ENCODE assay signal across 8 cellular contexts in the genomic region with DNA sequence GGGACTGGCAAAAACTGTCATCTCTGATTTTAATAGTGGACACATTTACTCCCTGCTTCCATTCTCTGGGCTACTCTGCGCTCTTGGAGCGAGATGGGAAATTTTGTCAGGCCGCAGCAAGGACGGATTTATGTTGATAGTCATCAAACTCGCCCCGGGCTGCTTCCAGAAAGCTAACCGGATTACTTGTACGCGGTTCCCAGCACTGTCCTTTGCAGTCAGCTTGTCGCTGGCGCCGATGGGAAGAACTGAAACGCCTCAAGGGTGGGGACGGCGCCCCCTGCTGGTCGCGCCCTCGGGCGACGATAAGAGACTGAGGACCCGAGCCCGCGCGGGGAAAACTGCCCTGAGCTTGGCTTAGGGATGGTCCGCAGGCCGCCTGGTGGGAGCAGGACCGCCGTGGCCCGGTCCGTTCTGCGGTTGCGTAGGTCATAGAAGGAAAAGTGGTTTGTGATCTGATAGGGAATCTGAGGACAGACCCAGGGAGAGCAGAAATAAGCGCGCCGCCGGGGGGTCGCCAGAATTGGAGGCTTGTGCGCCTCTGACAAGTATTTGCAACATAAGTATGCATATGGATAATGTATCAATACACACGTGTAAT. TPM values are rescaled to one million over a fixed set of nuclear protein-coding genes. Genes with fewer than 3 reads are reported as not detected.
DNase-seq lines count a peak whose midpoint lies in the region; TF ChIP-seq lines count a peak whose summit lies in the region.

No MANE protein-coding gene starts in this region.

- peak overlapping the region; percentile 94; the same call in 1 of the 2 replicates for H3K9ac ChIP-seq in ES-I3 (ENCODE audit: low read depth, low read length)

- H3K4me3 ChIP-seq in HAP-1 (peak overlapping the region; percentile 94), suprapubic skin (peak overlapping the region; percentile 93)

- peaks cover 3% of the 10 kb centered on the region; the same call in 1 of the 2 replicates for H3K27me3 ChIP-seq in HAP-1 (ENCODE audit: low read depth)
- peaks cover 33% of the 10 kb centered on the region for H3K27me3 ChIP-seq in suprapubic skin

- H3K36me3 ChIP-seq in ES-I3 (ENCODE audit: insufficient read depth, low read length) (no peaks in the 10 kb centered on the region), HAP-1 (replicated peaks) (peaks cover 25% of the 10 kb centered on the region), suprapubic skin (peaks cover 18% of the 10 kb centered on the region)

- in situ Hi-C loops in HAP-1 (cut with MboI; ENCODE audit: low sequenced_read_pairs) (no loop called here), SK-MEL-5 (cut with HindIII; ENCODE audit: low pct_unique_long_range_greater_than_20kb, low sequenced_read_pairs) (no loop called here)

- H3K4me1 ChIP-seq in ES-I3 (ENCODE audit: insufficient read depth, low read length), result no peaks in the 10 kb centered on the region; the same call in 1 of the 2 replicates
- H3K4me1 ChIP-seq in HAP-1, result peaks cover 9% of the 10 kb centered on the region
- H3K4me1 ChIP-seq in suprapubic skin, result peaks cover 23% of the 10 kb centered on the region

- TF ChIP-seq CTCF in suprapubic skin (IDR thresholded peaks at IDR 0.05), result peak; percentile 87 to 88

- no peak for TF ChIP-seq POLR2A in suprapubic skin (IDR thresholded peaks at IDR 0.05)

- DNase-seq in HAP-1 (ENCODE audit: low spot score in 2 of 2), result peak; percentile 89 to 95
- peak; percentile 77 for DNase-seq in MV-4-11 (lab: John Stamatoyannopoulos, UW)
- DNase-seq in SK-MEL-5 (ENCODE audit: low read depth, low spot score), result peak; percentile 94
- DNase-seq in activated naive CD4-positive, alpha-beta T cell treated with Interleukin-2 at 50 U/mL for 16 hours, result peak; percentile 88
- peak; percentile 89 for DNase-seq in glomerular visceral epithelial cell (ENCODE audit: extremely low spot score)
- DNase-seq in occipital lobe (lab: John Stamatoyannopoulos, UW), result peak; percentile 71
- peak; percentile 94 to 95 for DNase-seq in suprapubic skin (ENCODE audit: low spot score in 2 of 2)

- no peaks in the 10 kb centered on the region for H3K9me3 ChIP-seq in ES-I3 (ENCODE audit: control insufficient read depth, insufficient read depth, low read length)
- H3K9me3 ChIP-seq in HAP-1, result no peaks in the 10 kb centered on the region
- H3K9me3 ChIP-seq in suprapubic skin, result no peaks in the 10 kb centered on the region

- no peak overlapping the region for H3K27ac ChIP-seq in suprapubic skin

- TF ChIP-seq EP300 in suprapubic skin (IDR thresholded peaks at IDR 0.05), result no peak

- 1% methylated on average over 34 of the region's 39 CpGs for WGBS in suprapubic skin

RNA-seq across cellular contexts. Expression of gene ABT1, which starts 1.0 kb away (rescaled TPM):
- 34.3 and 35.1 TPM in 2 replicates for total RNA-seq in SK-MEL-5 (2014; rRNA removed; shearing (Covaris generic))
- 27.3 and 27.7 TPM in 2 replicates for polyA plus RNA-seq in SK-MEL-5 (2015; cell fraction: cytosol; rRNA removed)
- 18.6 and 20.7 TPM in 2 replicates for polyA plus RNA-seq in SK-MEL-5 (2015; cell fraction: nucleus; rRNA removed)
- total RNA-seq in occipital lobe (10.9 TPM), suprapubic skin (10 to 100 TPM; 17.4 to 30.0 (median 21.1) TPM)

RNA-seq across cellular contexts. Expression of gene HMGN4, which starts 57.6 kb away (rescaled TPM):
- total RNA-seq in SK-MEL-5 (2014; rRNA removed; shearing (Covaris generic)), result 86.1 and 103 TPM in 2 replicates
- 69.0 and 88.9 TPM in 2 replicates for polyA plus RNA-seq in SK-MEL-5 (2015; cell fraction: cytosol; rRNA removed)
- 69.1 and 80.6 TPM in 2 replicates for polyA plus RNA-seq in SK-MEL-5 (2015; cell fraction: nucleus; rRNA removed)
- total RNA-seq in occipital lobe (65.8 TPM), suprapubic skin (10 to 100 TPM; 25.2 to 48.5 (median 34.5) TPM)
